18 cellular contexts compared by ENCODE assay signal in the genomic region with DNA sequence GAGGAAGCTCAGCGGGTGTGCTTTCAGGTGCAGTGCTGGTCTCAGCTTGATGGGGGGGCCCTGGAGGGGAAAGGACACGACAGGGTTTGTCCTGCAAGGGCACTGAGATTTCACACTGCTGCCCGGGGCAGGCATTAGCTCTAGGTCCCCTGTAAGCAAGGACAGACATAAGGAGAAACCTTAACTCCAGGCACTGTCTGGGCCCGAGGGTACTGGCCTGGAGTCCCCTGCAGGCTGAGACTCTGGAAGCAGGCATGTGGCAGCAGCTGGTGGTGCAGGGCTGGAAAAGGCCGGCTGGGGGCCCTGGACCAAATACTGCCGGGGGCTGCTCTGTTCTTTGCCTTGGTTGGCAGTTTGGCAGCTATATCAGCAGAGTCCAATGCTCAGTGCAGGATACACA.
DNase-seq lines count a peak whose midpoint lies in the region; ATAC-seq, FAIRE-seq and TF ChIP-seq lines count a peak whose summit lies in the region.
"Had no signal": no experiment of that assay in that cellular context is flagged by ENCODE, and none has a peak within 500 bp of the region (broad histone marks: within the 10 kb centered on the region; RNA-seq: fewer than 3 reads in every experiment).

No MANE protein-coding gene starts in this region.

- H3K9ac ChIP-seq in kidney (ENCODE audit: low read length in 2 of 2), result no peak overlapping the region

- H3K4me1 ChIP-seq in kidney (ENCODE audit: control insufficient read depth in 1 of 2, insufficient read depth in 1 of 2, low read depth in 1 of 2, low read length in 2 of 2), result peaks cover 0 to 2% of the 10 kb centered on the region in 2 donors
- H3K4me1 ChIP-seq: thyroid gland had no signal

- CTCF ChIA-PET in activated CD8-positive, alpha-beta T cell treated with anti-CD3 and anti-CD28 coated beads, Interleukin-2, amount 10 ng/mL, durations not matched to agents 7 days and 5 days (lab: Charles Lee), result no interaction called here

- H3K4me1 Mint-ChIP-seq in activated CD8-positive, alpha-beta T cell treated with anti-CD3 and anti-CD28 coated beads, Interleukin-2, amount 10 ng/mL, durations not matched to agents 7 days and 5 days (ENCODE audit: low read depth), result no peaks in the 10 kb centered on the region
- H3K4me1 Mint-ChIP-seq: stimulated activated effector memory CD8-positive, alpha-beta T cell treated with anti-CD3 and anti-CD28 coated beads, Interleukin-12 subunit alpha, Interleukin-12 subunit beta, amount 100 ng/mL, for 72 hours had no signal

- no peaks in the 10 kb centered on the region for H3K9me3 Mint-ChIP-seq in activated CD8-positive, alpha-beta T cell treated with anti-CD3 and anti-CD28 coated beads, Interleukin-2, amount 10 ng/mL, durations not matched to agents 7 days and 5 days (ENCODE audit: insufficient read depth)
- H3K9me3 Mint-ChIP-seq: stimulated activated effector memory CD8-positive, alpha-beta T cell treated with anti-CD3 and anti-CD28 coated beads, Interleukin-12 subunit alpha, Interleukin-12 subunit beta, amount 100 ng/mL, for 72 hours had no signal

- H3K4me3 ChIP-seq in WERI-Rb-1 (ENCODE audit: low read depth, low read length) (no peak overlapping the region), kidney (ENCODE audit: low read length in 2 of 2) (no peak overlapping the region)
- H3K4me3 ChIP-seq: body of pancreas, thyroid gland had no signal

- DNase-seq in ELF-1 (ENCODE audit: low read depth, low spot score) (peak; percentile 79), WERI-Rb-1 (peak; percentile 32), kidney (peak; percentile 51), NCI-H2029 treated with DMSO at 0.1 percent for 48 hours (lab: John Stamatoyannopoulos, UW) (no peak)
- peak; percentile 13 for DNase-seq in stimulated activated CD8-positive, alpha-beta memory T cell treated with anti-CD3 and anti-CD28 coated beads, Interleukin-4, amount 100 ng/mL, for 48 hours
- DNase-seq in activated CD8-positive, alpha-beta T cell treated with anti-CD3 and anti-CD28 coated beads, Interleukin-2, amount 10 ng/mL, durations not matched to agents 7 days and 5 days, result no peak
- DNase-seq: activated CD4-positive, alpha-beta T cell treated with anti-CD3 and anti-CD28 coated beads, Interleukin-2, amount 50 U/mL, for 1 hour; COR-L47; cortex of kidney; right cardiac atrium; SHP77; thyroid gland had no signal

- ATAC-seq in activated CD8-positive, alpha-beta T cell treated with anti-CD3 and anti-CD28 coated beads, Interleukin-2, amount 10 ng/mL, durations not matched to agents 7 days and 5 days, result no peak
- no peak for ATAC-seq in HG02938 (IDR thresholded peaks at IDR 0.05; ENCODE audit: unreplicated experiment)
- ATAC-seq in esophagus mucosa, result no peak
- ATAC-seq: body of pancreas; right cardiac atrium; stimulated activated effector memory CD8-positive, alpha-beta T cell treated with anti-CD3 and anti-CD28 coated beads, Interleukin-12 subunit alpha, Interleukin-12 subunit beta, amount 100 ng/mL, for 72 hours had no signal

- no peak overlapping the region for H3K4me3 Mint-ChIP-seq in activated CD8-positive, alpha-beta T cell treated with anti-CD3 and anti-CD28 coated beads, Interleukin-2, amount 10 ng/mL, durations not matched to agents 7 days and 5 days
- H3K4me3 Mint-ChIP-seq: stimulated activated effector memory CD8-positive, alpha-beta T cell treated with anti-CD3 and anti-CD28 coated beads, Interleukin-12 subunit alpha, Interleukin-12 subunit beta, amount 100 ng/mL, for 72 hours had no signal

- no peak for TF ChIP-seq CTCF in WERI-Rb-1 (IDR thresholded peaks at IDR 0.05; ENCODE audit: low read depth, low read length)
- no peak for TF ChIP-seq CTCF in kidney (IDR thresholded peaks at IDR 0.05; ENCODE audit: borderline replicate concordance, extremely low read depth, insufficient read depth)

- H3K9me3 ChIP-seq in WERI-Rb-1 (ENCODE audit: severe bottlenecking) (no peaks in the 10 kb centered on the region), kidney (ENCODE audit: control insufficient read depth in 1 of 2, low read length in 2 of 2) (no peaks in the 10 kb centered on the region)
- H3K9me3 ChIP-seq: body of pancreas, neutrophil, thyroid gland had no signal

- H3K36me3 ChIP-seq in WERI-Rb-1, result no peaks in the 10 kb centered on the region
- no peaks in the 10 kb centered on the region for H3K36me3 ChIP-seq in kidney (ENCODE audit: control insufficient read depth in 1 of 2, insufficient read depth in 2 of 2, low read length in 2 of 2)
- H3K36me3 ChIP-seq: neutrophil, thyroid gland had no signal

- no peaks in the 10 kb centered on the region for H3K27me3 Mint-ChIP-seq in activated CD8-positive, alpha-beta T cell treated with anti-CD3 and anti-CD28 coated beads, Interleukin-2, amount 10 ng/mL, durations not matched to agents 7 days and 5 days (ENCODE audit: low read depth)

- intact Hi-C loops in kidney (cut with DNase I), result no loop called here

- no peaks in the 10 kb centered on the region for H3K36me3 Mint-ChIP-seq in activated CD8-positive, alpha-beta T cell treated with anti-CD3 and anti-CD28 coated beads, Interleukin-2, amount 10 ng/mL, durations not matched to agents 7 days and 5 days (ENCODE audit: low read depth)
- H3K36me3 Mint-ChIP-seq: stimulated activated effector memory CD8-positive, alpha-beta T cell treated with anti-CD3 and anti-CD28 coated beads, Interleukin-12 subunit alpha, Interleukin-12 subunit beta, amount 100 ng/mL, for 72 hours had no signal

- H3K27me3 ChIP-seq in WERI-Rb-1 (ENCODE audit: insufficient read depth, low read depth, severe bottlenecking), result no peaks in the 10 kb centered on the region
- H3K27me3 ChIP-seq: body of pancreas, neutrophil, thyroid gland had no signal

- POLR2A ChIA-PET in activated CD8-positive, alpha-beta T cell treated with anti-CD3 and anti-CD28 coated beads, Interleukin-2, amount 10 ng/mL, durations not matched to agents 7 days and 5 days (lab: Charles Lee), result no interaction called here

- H3K27ac ChIP-seq in WERI-Rb-1, result peak overlapping the region; percentile 69
- H3K27ac ChIP-seq in kidney (ENCODE audit: low read depth in 2 of 2, low read length in 2 of 2), result no peak overlapping the region
- H3K27ac ChIP-seq: body of pancreas, neutrophil, thyroid gland had no signal

- no peak overlapping the region for H3K27ac Mint-ChIP-seq in activated CD8-positive, alpha-beta T cell treated with anti-CD3 and anti-CD28 coated beads, Interleukin-2, amount 10 ng/mL, durations not matched to agents 7 days and 5 days
- H3K27ac Mint-ChIP-seq: stimulated activated effector memory CD8-positive, alpha-beta T cell treated with anti-CD3 and anti-CD28 coated beads, Interleukin-12 subunit alpha, Interleukin-12 subunit beta, amount 100 ng/mL, for 72 hours had no signal

- FAIRE-seq in kidney (lab: Jason Lieb, UNC), result no peak
- FAIRE-seq: frontal cortex had no signal

Comparison
In these comparisons a context has a peak if more than half of its experiments do, and no peak if none do; other contexts are left out.
1. DNase-seq: peak in ELF-1 (single experiment), WERI-Rb-1 (single experiment), kidney (single experiment) and stimulated activated CD8-positive, alpha-beta memory T cell treated with anti-CD3 and anti-CD28 coated beads, Interleukin-4, amount 100 ng/mL, for 48 hours (single experiment); none in activated CD8-positive, alpha-beta T cell treated with anti-CD3 and anti-CD28 coated beads, Interleukin-2, amount 10 ng/mL, durations not matched to agents 7 days and 5 days (single experiment) and NCI-H2029 treated with DMSO at 0.1 percent for 48 hours (single experiment).